Comparison of ENCODE assay signal across 23 cellular contexts in the genomic region with DNA sequence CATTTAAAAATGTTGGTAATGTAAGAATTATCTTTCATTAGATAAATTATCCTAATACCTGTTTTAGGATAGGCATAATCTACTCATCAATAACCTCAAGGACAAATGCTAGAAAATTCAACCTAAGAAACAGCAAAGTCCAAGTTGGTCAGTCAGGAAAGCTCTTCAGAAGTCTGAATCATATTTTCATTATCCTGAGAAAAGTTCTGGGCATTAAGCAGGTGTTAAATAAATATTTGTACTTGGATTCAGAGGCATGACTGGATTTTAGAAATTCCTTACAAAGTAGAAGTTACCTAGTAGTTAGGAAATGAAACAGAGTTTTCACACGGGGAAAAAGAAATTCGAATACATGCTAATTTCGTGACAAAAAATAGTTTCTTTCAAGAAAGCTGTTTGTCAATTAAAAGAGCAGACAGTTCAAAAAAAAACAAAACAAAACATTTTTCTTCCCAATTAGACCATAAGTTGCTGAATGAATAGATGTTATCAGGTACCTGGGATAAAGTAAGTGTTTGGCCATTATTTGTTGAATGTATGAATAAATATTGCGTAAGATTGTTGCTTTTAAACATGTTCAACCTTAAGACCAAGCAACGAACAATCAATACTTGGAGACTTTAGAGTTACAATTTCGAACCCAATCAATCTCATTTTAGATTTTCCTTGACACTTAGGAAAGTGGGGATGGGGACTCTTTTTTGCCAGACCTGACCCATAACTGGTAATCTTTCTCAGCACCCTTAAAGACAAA. TPM values are rescaled to one million over a fixed set of nuclear protein-coding genes. Genes with fewer than 3 reads are reported as not detected.
DNase-seq lines count a peak whose midpoint lies in the region; ATAC-seq, FAIRE-seq and TF ChIP-seq lines count a peak whose summit lies in the region.
"Had no signal": no experiment of that assay in that cellular context is flagged by ENCODE, and none has a peak within 500 bp of the region (broad histone marks: within the 10 kb centered on the region; RNA-seq: fewer than 3 reads in every experiment).

No MANE protein-coding gene starts in this region.

- TF ChIP-seq EP300 in K562 (IDR thresholded peaks at IDR 0.05; ENCODE audit: low read length) (no peak), H1 (IDR thresholded peaks at IDR 0.05; ENCODE audit: borderline replicate concordance in 1 of 2, low read depth in 2 of 2, low read length in 2 of 2) (no peak)

- peaks cover 11 to 19% of the 10 kb centered on the region in 2 donors for H3K27me3 Mint-ChIP-seq in CD4-positive, alpha-beta memory T cell

- intact Hi-C loops in IMR-90 (cut with micrococcal nuclease) (no loop called here), K562 (cut with micrococcal nuclease) (no loop called here), sciatic nerve (cut with DNase I) (no loop called here)
- intact Hi-C loops in CD4-positive, alpha-beta memory T cell (cut with micrococcal nuclease) = no loop called here

- H3K9ac ChIP-seq in IMR-90 (ENCODE audit: low read depth, low read length) = no peak overlapping the region
- H3K9ac ChIP-seq in K562 (ENCODE audit: insufficient read depth in 1 of 2, low read depth in 2 of 2, low read length in 2 of 2) = no peak overlapping the region
- H3K9ac ChIP-seq in H1 (replicated peaks in 1 of 4; ENCODE audit: extremely low read depth in 1 of 4, low read depth in 3 of 4, low read length in 3 of 4) = no peak overlapping the region
- H3K9ac ChIP-seq in mesenchymal stem cell (ENCODE audit: low read length) = no peak overlapping the region
- H3K9ac ChIP-seq: BLaER1 had no signal

- no peaks in the 10 kb centered on the region for H3K36me3 Mint-ChIP-seq in CD4-positive, alpha-beta memory T cell
- H3K36me3 Mint-ChIP-seq: CD14-positive monocyte; CD4-positive, CD25-positive, alpha-beta regulatory T cell; CD8-positive, alpha-beta T cell had no signal

- H3K4ac ChIP-seq in IMR-90 (ENCODE audit: low read depth, low read length) = no peak overlapping the region
- H3K4ac ChIP-seq in H1 (replicated peaks; ENCODE audit: insufficient read length, low read depth, low read length) = no peak overlapping the region
- no peak overlapping the region for H3K4ac ChIP-seq in mesenchymal stem cell (ENCODE audit: low read depth in 1 of 2, low read length in 2 of 2)

- no TSS peak for BruUV-seq in IMR-90 (replicated peaks; lab: Mats Ljungman, UMichigan)
- no TSS peak for BruUV-seq in K562 (replicated peaks; lab: Mats Ljungman, UMichigan)

- H2BK12ac ChIP-seq in H1 (ENCODE audit: low read depth, low read length) = no peak overlapping the region
- H2BK12ac ChIP-seq in mesenchymal stem cell (ENCODE audit: low read length in 2 of 2) = no peak overlapping the region

- no peak overlapping the region for H3K27ac ChIP-seq in IMR-90 (ENCODE audit: insufficient read depth, low read length)
- no peak overlapping the region for H3K27ac ChIP-seq in K562 (ENCODE audit: extremely low read depth, low read depth, low read length)
- H3K27ac ChIP-seq in H1 (ENCODE audit: low read depth, low read length) = no peak overlapping the region
- H3K27ac ChIP-seq in CD4-positive, alpha-beta memory T cell (ENCODE audit: low read depth, low read length) = no peak overlapping the region
- H3K27ac ChIP-seq in mesenchymal stem cell (ENCODE audit: low read length, poor library complexity, severe bottlenecking) = no peak overlapping the region
- H3K27ac ChIP-seq: BLaER1 had no signal

- no peaks in the 10 kb centered on the region for H3K23me2 ChIP-seq in H1 (ENCODE audit: low read depth, low read length)

- no peaks in the 10 kb centered on the region for H3K4me1 Mint-ChIP-seq in CD4-positive, alpha-beta memory T cell
- H3K4me1 Mint-ChIP-seq: CD14-positive monocyte; CD4-positive, CD25-positive, alpha-beta regulatory T cell had no signal

- H3K27me3 ChIP-seq in IMR-90 (ENCODE audit: control insufficient read depth, insufficient read depth, low read length) = no peaks in the 10 kb centered on the region
- no peaks in the 10 kb centered on the region for H3K27me3 ChIP-seq in K562 (ENCODE audit: control insufficient read depth in 2 of 2, insufficient read depth in 2 of 2, low read length in 2 of 2)
- H3K27me3 ChIP-seq in H1 (replicated peaks in 1 of 4; ENCODE audit: control insufficient read depth in 3 of 4, extremely low read depth in 1 of 4, insufficient read depth in 3 of 4, low read length in 3 of 4) = no peaks in the 10 kb centered on the region
- no peaks in the 10 kb centered on the region for H3K27me3 ChIP-seq in CD4-positive, alpha-beta memory T cell (ENCODE audit: insufficient read depth, low read length)
- no peaks in the 10 kb centered on the region for H3K27me3 ChIP-seq in mesenchymal stem cell (ENCODE audit: control insufficient read depth in 1 of 2, insufficient read depth in 1 of 2, low read length in 2 of 2)
- H3K27me3 ChIP-seq: BE2C, BLaER1 had no signal

- CTCF ChIA-PET in IMR-90 (lab: Yijun Ruan, JAX) = interaction anchor here (0.6 kb wide), 1 partner anchor 353 kb away, joined by 3 read pairs; no protein-coding TSS in a partner anchor
- CTCF ChIA-PET in K562 (lab: Yijun Ruan, JAX; ENCODE audit: low intra/inter-chr PET ratio) = no interaction called here
- CTCF ChIA-PET in H1 (lab: Charles Lee; ENCODE audit: partially characterized antibody) = interaction anchor here (1.5 to 1.8 kb wide), 2 partner anchors 9 to 12 kb away, joined by 4 to 6 read pairs; no protein-coding TSS in a partner anchor
- CTCF ChIA-PET in CD4-positive, alpha-beta memory T cell (lab: Charles Lee; ENCODE audit: partially characterized antibody) = interaction anchor here (1.2 kb wide), 1 partner anchor 8 kb away, joined by 3 read pairs; no protein-coding TSS in a partner anchor

- H3K4me3 ChIP-seq in IMR-90 (ENCODE audit: insufficient read depth, low read depth, low read length) = no peak overlapping the region
- no peak overlapping the region for H3K4me3 ChIP-seq in K562
- no peak overlapping the region for H3K4me3 ChIP-seq in H1 (ENCODE audit: extremely low read depth in 1 of 4, insufficient read depth in 2 of 4, low read depth in 3 of 4, low read length in 4 of 4)
- H3K4me3 ChIP-seq in CD4-positive, alpha-beta memory T cell (ENCODE audit: low read length in 2 of 2) = no peak overlapping the region
- H3K4me3 ChIP-seq in mesenchymal stem cell (ENCODE audit: insufficient read depth in 1 of 2, low read depth in 1 of 2, low read length in 2 of 2) = no peak overlapping the region
- H3K4me3 ChIP-seq: BLaER1 had no signal

- H3K9me3 Mint-ChIP-seq in CD4-positive, alpha-beta memory T cell = peaks cover 0 to 3% (median 0%) of the 10 kb centered on the region in 8 donors
- H3K9me3 Mint-ChIP-seq: CD8-positive, alpha-beta T cell had no signal

- H3K56ac ChIP-seq in IMR-90 (ENCODE audit: extremely low read depth, insufficient read depth, low read length) (no peak overlapping the region), H1 (replicated peaks; ENCODE audit: insufficient read length, low read depth, low read length) (no peak overlapping the region)

- H4K8ac ChIP-seq in IMR-90 (ENCODE audit: low read depth in 2 of 2, low read length in 2 of 2) (no peak overlapping the region), H1 (ENCODE audit: extremely low read depth, insufficient read depth, low read length) (no peak overlapping the region), mesenchymal stem cell (ENCODE audit: low read length) (no peak overlapping the region)

- no peak overlapping the region for H2BK120ac ChIP-seq in IMR-90 (ENCODE audit: low read depth, low read length)
- H2BK120ac ChIP-seq in H1 (replicated peaks; ENCODE audit: low read depth, low read length) = no peak overlapping the region
- no peak overlapping the region for H2BK120ac ChIP-seq in mesenchymal stem cell (ENCODE audit: low read depth, low read length)

- H3K18ac ChIP-seq in IMR-90 (ENCODE audit: low read depth, low read length) (no peak overlapping the region), H1 (ENCODE audit: extremely low read depth, low read length) (no peak overlapping the region), mesenchymal stem cell (ENCODE audit: low read depth in 1 of 2, low read length in 2 of 2) (no peak overlapping the region)

- H4K91ac ChIP-seq in IMR-90 (ENCODE audit: insufficient read depth, low read depth, low read length) (no peak overlapping the region), H1 (replicated peaks; ENCODE audit: insufficient read length, low read length) (no peak overlapping the region), mesenchymal stem cell (ENCODE audit: low read length) (no peak overlapping the region)

- ATAC-seq in IMR-90 (ENCODE audit: low read depth) (no peak), K562 (no peak), sciatic nerve (no peak)
- ATAC-seq: CD8-positive, alpha-beta T cell had no signal

- POLR2A ChIA-PET in IMR-90 (lab: Charles Lee; ENCODE audit: unreplicated experiment) (no interaction called here), K562 (lab: Yijun Ruan, JAX) (no interaction called here), H1 (lab: Charles Lee; ENCODE audit: partially characterized antibody) (interaction anchor here (0.9 to 2.5 kb wide), 3 partner anchors 12 to 15 kb away, joined by 3 to 7 read pairs (median 3); no protein-coding TSS in a partner anchor)
- POLR2A ChIA-PET in CD4-positive, alpha-beta memory T cell (lab: Charles Lee; ENCODE audit: partially characterized antibody) = no interaction called here

- H4K20me1 ChIP-seq in IMR-90 (ENCODE audit: insufficient read depth, low read length) = no peaks in the 10 kb centered on the region
- no peaks in the 10 kb centered on the region for H4K20me1 ChIP-seq in K562 (replicated peaks; ENCODE audit: control insufficient read depth, insufficient read depth, low read length)
- no peaks in the 10 kb centered on the region for H4K20me1 ChIP-seq in H1 (replicated peaks in 1 of 2; ENCODE audit: control insufficient read depth in 1 of 2, insufficient read depth in 2 of 2, low read length in 2 of 2)
- H4K20me1 ChIP-seq: BLaER1 had no signal

- TF ChIP-seq RAD21 in IMR-90 (IDR thresholded peaks at IDR 0.05; ENCODE audit: low read length) (no peak), K562 (CRISPR knock-in tag; conservative IDR thresholded peaks at IDR 0.05 in 1 of 2, IDR thresholded peaks at IDR 0.05 in 1 of 2) (no peak), H1 (IDR thresholded peaks at IDR 0.05 in 1 of 2, conservative IDR thresholded peaks at IDR 0.05 in 1 of 2; ENCODE audit: low read depth in 2 of 2, low read length in 2 of 2) (no peak)

- no peaks in the 10 kb centered on the region for H3K9me1 ChIP-seq in IMR-90 (ENCODE audit: insufficient read depth, low read length)
- H3K9me1 ChIP-seq in K562 (ENCODE audit: control insufficient read depth, insufficient read depth, low read length) = no peaks in the 10 kb centered on the region

- H3K4me3 Mint-ChIP-seq in CD4-positive, alpha-beta memory T cell = no peak overlapping the region
- H3K4me3 Mint-ChIP-seq: CD14-positive monocyte; CD4-positive, CD25-positive, alpha-beta regulatory T cell; CD8-positive, alpha-beta T cell had no signal

- H2AFZ ChIP-seq in IMR-90 (replicated peaks; ENCODE audit: low read length, poor library complexity) (no peak overlapping the region), K562 (ENCODE audit: low read depth, low read length) (no peak overlapping the region), H1 (ENCODE audit: low read length) (no peak overlapping the region), mesenchymal stem cell (ENCODE audit: low read depth, low read length) (no peak overlapping the region)

- H2AK9ac ChIP-seq in IMR-90 (replicated peaks; ENCODE audit: low read depth, low read length, poor library complexity) = no peak overlapping the region

- TF ChIP-seq CTCF in IMR-90 (conservative IDR thresholded peaks at IDR 0.05; ENCODE audit: low read depth, low read length) (no peak), K562 (IDR thresholded peaks at IDR 0.05 in 2 of 3, conservative IDR thresholded peaks at IDR 0.05 in 1 of 3; ENCODE audit: insufficient read depth in 2 of 3, low read depth in 1 of 3, low read length in 3 of 3) (no peak), H1 (IDR thresholded peaks at IDR 0.05; ENCODE audit: control extremely low read depth in 1 of 3, insufficient read depth in 1 of 3, low read depth in 1 of 3, low read length in 3 of 3) (no peak)

- DNase-seq in IMR-90 (no peak), K562 (ENCODE audit: extremely low read depth in 1 of 4, low spot score in 3 of 4) (no peak), H1 (ENCODE audit: low read depth in 1 of 2, low spot score in 2 of 2) (no peak), mesenchymal stem cell (no peak), sciatic nerve (ENCODE audit: low spot score) (no peak)
- DNase-seq in CD4-positive, alpha-beta memory T cell = no peak
- DNase-seq: 8988T; ACHN; BE2C; C1 segment of cervical spinal cord; Caco-2; Calu3; CD4-positive, CD25-positive, alpha-beta regulatory T cell; CD8-positive, alpha-beta T cell; DMS79 treated with DMSO at 0.1 percent for 48 hours; GF-D8 had no signal

- TF ChIP-seq POLR2A in IMR-90 (IDR thresholded peaks at IDR 0.05; ENCODE audit: low read depth, low read length) = no peak
- TF ChIP-seq POLR2A in K562 (conservative IDR thresholded peaks at IDR 0.05) = no peak
- TF ChIP-seq POLR2A in H1 (IDR thresholded peaks at IDR 0.05; ENCODE audit: control extremely low read depth in 1 of 2, low read depth in 2 of 2, low read length in 2 of 2) = no peak

- H2AK5ac ChIP-seq in IMR-90 (ENCODE audit: low read depth, low read length) (no peak overlapping the region), H1 (ENCODE audit: low read depth, low read length) (no peak overlapping the region), mesenchymal stem cell (ENCODE audit: low read length, severe bottlenecking) (no peak overlapping the region)

- H3K36me3 ChIP-seq in IMR-90 (ENCODE audit: control insufficient read depth, insufficient read depth, low read length) (no peaks in the 10 kb centered on the region), K562 (ENCODE audit: control insufficient read depth, insufficient read depth, low read length) (no peaks in the 10 kb centered on the region), H1 (ENCODE audit: control insufficient read depth in 2 of 4, insufficient read depth in 4 of 4, low read length in 3 of 4) (no peaks in the 10 kb centered on the region), mesenchymal stem cell (ENCODE audit: control insufficient read depth in 1 of 2, insufficient read depth in 2 of 2, low read depth in 1 of 2, low read length in 2 of 2) (no peaks in the 10 kb centered on the region)
- no peaks in the 10 kb centered on the region for H3K36me3 ChIP-seq in CD4-positive, alpha-beta memory T cell (ENCODE audit: insufficient read depth, low read length)
- H3K36me3 ChIP-seq: BE2C, BLaER1 had no signal

- H4K5ac ChIP-seq in IMR-90 (ENCODE audit: low read depth, low read length) (no peak overlapping the region), H1 (ENCODE audit: insufficient read length, low read depth, low read length) (no peak overlapping the region)

- dilution Hi-C loops in IMR-90 (cut with HindIII; ENCODE audit: low sequenced_read_pairs, unreplicated experiment) = no loop called here

- H2BK5ac ChIP-seq in IMR-90 (ENCODE audit: low read depth, low read length, poor library complexity, severe bottlenecking) (no peak overlapping the region), H1 (ENCODE audit: low read depth, low read length) (no peak overlapping the region), mesenchymal stem cell (ENCODE audit: low read depth, low read length, poor library complexity, severe bottlenecking) (no peak overlapping the region)

- H2BK20ac ChIP-seq in IMR-90 (ENCODE audit: low read depth, low read length) (no peak overlapping the region), H1 (ENCODE audit: low read length) (no peak overlapping the region)

- FAIRE-seq in K562 (lab: Jason Lieb, UNC) (no peak), H1 (lab: Jason Lieb, UNC) (no peak)
- FAIRE-seq: A204.1, D721Med, G401.6, GM12891, GM19239 had no signal

- H3K4me2 ChIP-seq in IMR-90 (ENCODE audit: low read depth, low read length) = no peak overlapping the region
- H3K4me2 ChIP-seq in K562 (ENCODE audit: insufficient read depth, low read length) = no peak overlapping the region
- no peak overlapping the region for H3K4me2 ChIP-seq in H1 (ENCODE audit: insufficient read depth in 1 of 2, low read depth in 2 of 2, low read length in 2 of 2)
- H3K4me2 ChIP-seq in mesenchymal stem cell (ENCODE audit: low read length, poor library complexity, severe bottlenecking) = no peak overlapping the region
- H3K4me2 ChIP-seq: BLaER1 had no signal

- no peak overlapping the region for H2BK15ac ChIP-seq in IMR-90 (ENCODE audit: low read depth, low read length)
- no peak overlapping the region for H2BK15ac ChIP-seq in H1 (ENCODE audit: low read length)
- H2BK15ac ChIP-seq in mesenchymal stem cell (ENCODE audit: low read depth, poor library complexity, severe bottlenecking) = no peak overlapping the region

- H3K23ac ChIP-seq in IMR-90 (ENCODE audit: low read depth, low read length) (no peak overlapping the region), H1 (ENCODE audit: insufficient read length) (no peak overlapping the region), mesenchymal stem cell (ENCODE audit: low read length in 2 of 2) (no peak overlapping the region)

- no peak overlapping the region for H3K27ac Mint-ChIP-seq in CD4-positive, alpha-beta memory T cell
- H3K27ac Mint-ChIP-seq: CD14-positive monocyte; CD8-positive, alpha-beta T cell had no signal

- no peaks in the 10 kb centered on the region for H3K79me1 ChIP-seq in IMR-90 (ENCODE audit: low read depth in 1 of 2, low read length in 2 of 2)
- H3K79me1 ChIP-seq in H1 (ENCODE audit: low read depth, low read length) = no peaks in the 10 kb centered on the region
- no peaks in the 10 kb centered on the region for H3K79me1 ChIP-seq in mesenchymal stem cell (replicated peaks; ENCODE audit: low read length, poor library complexity, severe bottlenecking)

- WGBS in IMR-90 (ENCODE audit: extremely low coverage in 2 of 2, insufficient read length in 1 of 2), 2 experiments = no CpG with 5 or more reads among the region's 6 CpGs
- 0% methylated on average over 6 of the region's 6 CpGs for WGBS in K562 (ENCODE audit: insufficient coverage, low coverage, missing lambda C conversion rate)
- 82% methylated on average over 6 of the region's 6 CpGs; no CpG with 5 or more reads in 1 of the 2 experiments for WGBS in H1 (ENCODE audit: extremely low coverage in 1 of 2, insufficient coverage in 1 of 2, insufficient read length in 1 of 2, insufficient replicate concordance in 2 of 2, low coverage in 1 of 2, low lambda C conversion rate in 2 of 2, missing lambda C conversion rate in 1 of 2), 2 experiments
- 92% methylated on average over 3 of the region's 6 CpGs for WGBS in mesenchymal stem cell

- H3K79me2 ChIP-seq in K562 (ENCODE audit: control insufficient read depth, insufficient read depth, low read length) (no peaks in the 10 kb centered on the region), H1 (ENCODE audit: control insufficient read depth in 1 of 2, insufficient read depth in 2 of 2, low read length in 2 of 2) (no peaks in the 10 kb centered on the region)

- H3K9me3 ChIP-seq in IMR-90 (ENCODE audit: control insufficient read depth, insufficient read depth, low read length) (no peaks in the 10 kb centered on the region), K562 (replicated peaks; ENCODE audit: control insufficient read depth, insufficient read depth, low read depth, low read length) (no peaks in the 10 kb centered on the region), H1 (ENCODE audit: insufficient read depth in 2 of 2, low read depth in 1 of 2, low read length in 1 of 2) (no peaks in the 10 kb centered on the region), mesenchymal stem cell (ENCODE audit: control insufficient read depth, low read length) (no peaks in the 10 kb centered on the region)
- no peaks in the 10 kb centered on the region for H3K9me3 ChIP-seq in CD4-positive, alpha-beta memory T cell (ENCODE audit: control insufficient read depth in 1 of 2, low read length in 2 of 2)
- H3K9me3 ChIP-seq: BE2C, BLaER1, Caco-2 had no signal

- peaks cover 2% of the 10 kb centered on the region; the same call in 1 of the 2 replicates for H3K4me1 ChIP-seq in IMR-90 (ENCODE audit: control insufficient read depth, insufficient read depth, low read length)
- H3K4me1 ChIP-seq in K562 (replicated peaks in 1 of 2; ENCODE audit: control insufficient read depth in 2 of 2, insufficient read depth in 2 of 2, low read length in 2 of 2) = no peaks in the 10 kb centered on the region
- no peaks in the 10 kb centered on the region for H3K4me1 ChIP-seq in H1 (replicated peaks in 1 of 4; ENCODE audit: control insufficient read depth in 3 of 4, insufficient read depth in 4 of 4, low read length in 3 of 4)
- no peaks in the 10 kb centered on the region for H3K4me1 ChIP-seq in CD4-positive, alpha-beta memory T cell (ENCODE audit: insufficient read depth, low read length)
- H3K4me1 ChIP-seq in mesenchymal stem cell (ENCODE audit: control insufficient read depth, insufficient read depth, low read depth, low read length) = no peaks in the 10 kb centered on the region
- H3K4me1 ChIP-seq: BE2C, BLaER1, Caco-2 had no signal

- H3K14ac ChIP-seq in IMR-90 (replicated peaks; ENCODE audit: low read depth, low read length) (no peak overlapping the region), H1 (ENCODE audit: insufficient read length) (no peak overlapping the region), mesenchymal stem cell (ENCODE audit: low read length in 2 of 2) (no peak overlapping the region)

- in situ Hi-C loops in IMR-90 (cut with MboI; ENCODE audit: low sequenced_read_pairs) = no loop called here
- in situ Hi-C loops in K562 (cut with MboI) = no loop called here

RNA-seq across cellular contexts. Expression of a gene that starts 48.5 kb away (rescaled TPM):
- 13.6 and 32.2 TPM in 2 replicates for total RNA-seq in IMR-90 (2012; rRNA removed)
- polyA plus RNA-seq in IMR-90 (2012; rRNA removed) = 15.2 and 19.0 TPM in 2 replicates
- polyA plus RNA-seq in IMR-90 (2012; cell fraction: cytosol; rRNA removed) = 1.3 and 2.1 TPM in 2 replicates
- 0.81 and 3.5 TPM in 2 replicates for polyA plus RNA-seq in IMR-90 (2012; cell fraction: nucleus; rRNA removed; ENCODE audit: low replicate concordance)
- total RNA-seq in K562 (2011; cell fraction: chromatin; rRNA removed; ENCODE audit: low replicate concordance) = 24.4 and 36.0 TPM in 2 replicates
- total RNA-seq in K562 (2011; cell fraction: nucleolus; rRNA removed) = 30.1 and 33.0 TPM in 2 replicates
- 34.8 and 42.7 TPM in 2 replicates for total RNA-seq in K562 (2011; cell fraction: nucleoplasm; rRNA removed)
- 112 and 129 TPM in 2 replicates for total RNA-seq in K562 (2014; rRNA removed)
- 164 and 178 TPM in 2 replicates for total RNA-seq in K562 (2014; rRNA removed; fragmentation: Illumina TruSeq; extraction: Trizol)
- 110 and 115 TPM in 2 replicates for total RNA-seq in K562 (2015; rRNA removed; fragmentation: Illumina TruSeq; extraction: Trizol)
- total RNA-seq in K562 (2021) = 98.5 and 103 TPM in 2 replicates
- polyA plus RNA-seq in K562 (2011; rRNA removed) = 161 and 193 TPM in 2 replicates
- polyA plus RNA-seq in K562 (2011; cell fraction: cytosol; rRNA removed) = 73.3 and 97.3 TPM in 2 replicates
- polyA plus RNA-seq in K562 (2011; cell fraction: nucleus; rRNA removed) = 75.5 and 111 TPM in 2 replicates
- 91.8 and 167 TPM in 2 replicates for polyA plus RNA-seq in K562 (2012)
- polyA plus RNA-seq in K562 (2014; fragmentation: Illumina TruSeq; extraction: Trizol) = 75.0 and 84.4 TPM in 2 replicates
- polyA plus RNA-seq in K562 (2014; fragmentation: Nextera tagmentation; extraction: Ambion mirVana) = 100 to 1,000 TPM; 395 to 494 TPM
- 78.9 and 103 TPM in 2 replicates for polyA plus RNA-seq in K562 (2014; rRNA removed)
- polyA minus RNA-seq in K562 (2011; rRNA and poly(A)+ RNA removed) = 66.8 and 77.7 TPM in 2 replicates
- 33.4 and 59.5 TPM in 2 replicates for polyA minus RNA-seq in K562 (2011; cell fraction: cytosol; rRNA and poly(A)+ RNA removed)
- 38.8 and 63.4 TPM in 2 replicates for polyA minus RNA-seq in K562 (2011; cell fraction: nucleus; rRNA and poly(A)+ RNA removed)
- 88.1 and 93.0 TPM in 2 replicates for total RNA-seq in H1 (2021; fragmentation: NEBNext Ultra II Directional; extraction: Animal tissue kit (Norgen Biotek cat#: 25700))
- polyA plus RNA-seq in H1 (2011; rRNA removed) = 51.1 and 59.7 TPM in 2 replicates
- polyA plus RNA-seq in H1 (2011; cell fraction: cytosol; rRNA removed) = 70.3 TPM
- polyA plus RNA-seq in H1 (2011; cell fraction: nucleus; rRNA removed) = 113 TPM
- 116 to 149 TPM (median 132 TPM) in 4 replicates for polyA plus RNA-seq in H1 (2012, experiment 1 of 2)
- polyA plus RNA-seq in H1 (2012, experiment 2 of 2) = 20.4 TPM
- 46.3 TPM for polyA plus RNA-seq in H1 (2013, experiment 1 of 2)
- 43.6 TPM for polyA plus RNA-seq in H1 (2013, experiment 2 of 2)
- 57.6 and 84.7 TPM in 2 replicates for polyA minus RNA-seq in H1 (2011; rRNA and poly(A)+ RNA removed)
- polyA minus RNA-seq in H1 (2011; cell fraction: cytosol; rRNA and poly(A)+ RNA removed) = 37.4 TPM
- 56.0 TPM for polyA minus RNA-seq in H1 (2011; cell fraction: nucleus; rRNA and poly(A)+ RNA removed)
- total RNA-seq in CD4-positive, alpha-beta memory T cell = 1 to 10 TPM; 8.0 to 9.9 TPM
- 10 to 100 TPM; 14.0 to 24.3 TPM for polyA plus RNA-seq in CD4-positive, alpha-beta memory T cell
- polyA plus RNA-seq in mesenchymal stem cell (2013, experiment 1 of 2) = 5.1 TPM
- 6.1 TPM for polyA plus RNA-seq in mesenchymal stem cell (2013, experiment 2 of 2)
- 1.5 TPM for total RNA-seq in sciatic nerve
